Comparison of ENCODE assay signal across 8 cellular contexts in the genomic region with DNA sequence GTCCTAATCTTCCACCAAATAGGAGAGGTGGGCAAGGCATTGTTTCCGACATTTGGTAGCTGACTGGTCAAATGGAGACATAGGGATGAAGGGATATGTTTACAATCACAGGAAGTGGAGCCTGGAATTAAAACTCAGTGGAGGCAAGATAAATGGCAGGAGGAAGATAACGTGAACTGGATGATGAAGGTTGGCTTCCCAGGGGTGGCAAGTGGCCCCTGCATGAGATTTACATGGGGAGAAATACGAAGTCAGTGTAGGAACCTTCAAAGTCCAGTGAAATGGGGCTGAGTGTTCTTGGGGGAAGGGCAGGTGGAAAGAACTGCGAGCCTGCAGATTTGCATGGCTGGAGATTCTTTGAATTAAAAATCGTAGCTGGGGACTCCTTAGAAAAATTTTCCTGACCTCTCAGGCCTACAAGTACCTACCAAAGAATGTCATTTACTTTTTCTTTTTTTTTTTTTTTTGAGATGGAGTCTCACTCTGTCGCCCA. TPM values are rescaled to one million over a fixed set of nuclear protein-coding genes. Genes with fewer than 3 reads are reported as not detected.
DNase-seq lines count a peak whose midpoint lies in the region; ATAC-seq and TF ChIP-seq lines count a peak whose summit lies in the region.

No MANE protein-coding gene starts in this region.

- peaks cover 7% of the 10 kb centered on the region; the same call in 1 of the 2 replicates for H3F3A ChIP-seq in Loucy (ENCODE audit: low read depth)
- no peaks in the 10 kb centered on the region for H3F3A ChIP-seq in neural cell (ENCODE audit: insufficient read depth, low read length, poor library complexity, severe bottlenecking)

- H3K27ac Mint-ChIP-seq in effector memory CD8-positive, alpha-beta T cell: peak overlapping the region in 1 of 2 donors; percentile 69

- H3K36me3 ChIP-seq in BE2C (peaks cover 49% of the 10 kb centered on the region), Loucy (ENCODE audit: insufficient read depth, low read length) (peaks cover 20% of the 10 kb centered on the region; the same call in 1 of the 2 replicates), colonic mucosa (peaks cover 12% of the 10 kb centered on the region), neural cell (ENCODE audit: insufficient read depth, low read length) (peaks cover 4% of the 10 kb centered on the region)

- H3K4me2 ChIP-seq in Loucy (ENCODE audit: low read depth, low read length, poor library complexity, severe bottlenecking): peak overlapping the region; percentile 85
- peak overlapping the region; percentile 68 for H3K4me2 ChIP-seq in neural cell (ENCODE audit: low read length)

- ATAC-seq in effector memory CD8-positive, alpha-beta T cell (replicated peaks): no peak
- ATAC-seq in GM18498 (IDR thresholded peaks at IDR 0.05; ENCODE audit: unreplicated experiment) (no peak), GM19035 (IDR thresholded peaks at IDR 0.05; ENCODE audit: unreplicated experiment) (no peak)

- TF ChIP-seq CTCF in BE2C (IDR thresholded peaks at IDR 0.05; ENCODE audit: low read depth, low read length): no peak
- no peak for TF ChIP-seq CTCF in Loucy (conservative IDR thresholded peaks at IDR 0.05; ENCODE audit: low read length)
- TF ChIP-seq CTCF in colonic mucosa (IDR thresholded peaks at IDR 0.05): no peak
- TF ChIP-seq CTCF in neural cell (IDR thresholded peaks at IDR 0.05; ENCODE audit: poor library complexity, severe bottlenecking): no peak

- no peaks in the 10 kb centered on the region; the same call in 1 of the 2 replicates for H3K9me3 ChIP-seq in BE2C
- H3K9me3 ChIP-seq in Loucy (ENCODE audit: insufficient read depth, low read depth, low read length): no peaks in the 10 kb centered on the region
- no peaks in the 10 kb centered on the region for H3K9me3 ChIP-seq in colonic mucosa
- no peaks in the 10 kb centered on the region for H3K9me3 ChIP-seq in neural cell (ENCODE audit: low read length)

- no peaks in the 10 kb centered on the region for H3K27me3 ChIP-seq in BE2C
- no peaks in the 10 kb centered on the region for H3K27me3 ChIP-seq in Loucy (ENCODE audit: insufficient read depth, low read length, poor library complexity, severe bottlenecking)
- H3K27me3 ChIP-seq in colonic mucosa: no peaks in the 10 kb centered on the region
- no peaks in the 10 kb centered on the region for H3K27me3 ChIP-seq in neural cell (ENCODE audit: insufficient read depth, low read depth, low read length)

- H4K20me1 ChIP-seq in Loucy (ENCODE audit: insufficient read depth, low read length, poor library complexity, severe bottlenecking) (peaks cover 7% of the 10 kb centered on the region), neural cell (ENCODE audit: insufficient read depth) (no peaks in the 10 kb centered on the region)

- no peaks in the 10 kb centered on the region for H3K27me3 Mint-ChIP-seq in effector memory CD8-positive, alpha-beta T cell

- peaks cover 30% of the 10 kb centered on the region for H3K79me2 ChIP-seq in Loucy (ENCODE audit: insufficient read depth, low read length)
- no peaks in the 10 kb centered on the region for H3K79me2 ChIP-seq in neural cell (replicated peaks; ENCODE audit: insufficient read depth, low read length)

- intact Hi-C loops in colonic mucosa (cut with DNase I): no loop called here

- peaks cover 0 to 13% of the 10 kb centered on the region in 2 donors for H3K4me1 Mint-ChIP-seq in effector memory CD8-positive, alpha-beta T cell (ENCODE audit: low read depth in 2 of 2)

- H3K4me3 ChIP-seq in BE2C (ENCODE audit: low read depth, low read length): peak overlapping the region; percentile 45
- H3K4me3 ChIP-seq in Loucy (ENCODE audit: low read length, poor library complexity, severe bottlenecking): peak overlapping the region; percentile 78
- peak overlapping the region; percentile 61 for H3K4me3 ChIP-seq in colonic mucosa
- peak overlapping the region; percentile 68 for H3K4me3 ChIP-seq in neural cell (ENCODE audit: low read length)

- no peak for DNase-seq in BE2C
- DNase-seq in colonic mucosa: no peak
- no peak for DNase-seq in effector memory CD8-positive, alpha-beta T cell
- no peak for DNase-seq in SIG-M5 (lab: John Stamatoyannopoulos, UW)

- no peaks in the 10 kb centered on the region for H3K9me3 Mint-ChIP-seq in effector memory CD8-positive, alpha-beta T cell

- H3K36me3 Mint-ChIP-seq in effector memory CD8-positive, alpha-beta T cell (ENCODE audit: insufficient read depth): peaks cover 31% of the 10 kb centered on the region

- no peak for TF ChIP-seq RAD21 in neural cell (conservative IDR thresholded peaks at IDR 0.05)

- H3K4me1 ChIP-seq in BE2C (peaks cover 7% of the 10 kb centered on the region), Loucy (ENCODE audit: insufficient read depth, low read length, poor library complexity, severe bottlenecking) (peaks cover 23% of the 10 kb centered on the region), colonic mucosa (peaks cover 9% of the 10 kb centered on the region)

- no peak for TF ChIP-seq EP300 in neural cell (conservative IDR thresholded peaks at IDR 0.05; ENCODE audit: poor library complexity, severe bottlenecking)

- peak overlapping the region; percentile 86 for H2AFZ ChIP-seq in Loucy (ENCODE audit: low read length)
- peak overlapping the region; percentile 6 for H2AFZ ChIP-seq in neural cell (ENCODE audit: low read depth, low read length)

- no peaks in the 10 kb centered on the region for H3K9me2 ChIP-seq in Loucy (replicated peaks; ENCODE audit: low read depth, low read length)
- H3K9me2 ChIP-seq in neural cell (ENCODE audit: insufficient read depth, low read length): no peaks in the 10 kb centered on the region

- H3K4me3 Mint-ChIP-seq in effector memory CD8-positive, alpha-beta T cell: no peak overlapping the region

- peak overlapping the region; percentile 31 for H3K27ac ChIP-seq in colonic mucosa
- H3K27ac ChIP-seq in neural cell (ENCODE audit: low read length): peak overlapping the region; percentile 34

- peak overlapping the region; percentile 80 for H3K9ac ChIP-seq in Loucy (ENCODE audit: low read depth, low read length, poor library complexity, severe bottlenecking)
- peak overlapping the region in 1 of 2 donors; percentile 78 for H3K9ac ChIP-seq in colonic mucosa (ENCODE audit: low read depth in 2 of 2, low read length in 2 of 2)
- H3K9ac ChIP-seq in neural cell (ENCODE audit: low read length): peak overlapping the region; percentile 48

TF ChIP-seq in neural cell, 6 proteins besides CTCF, POLR2A, EP300 and RAD21:
- TF ChIP-seq POLR2AphosphoS5 (IDR thresholded peaks at IDR 0.05) (no peak), TAF1 (IDR thresholded peaks at IDR 0.05; ENCODE audit: low read depth) (no peak), EZH2 (IDR thresholded peaks at IDR 0.05; ENCODE audit: borderline replicate concordance, insufficient read depth, low read length, poor library complexity, severe bottlenecking) (no peak), MXI1 (conservative IDR thresholded peaks at IDR 0.05; ENCODE audit: poor library complexity, severe bottlenecking) (no peak), SMC3 (conservative IDR thresholded peaks at IDR 0.05; ENCODE audit: poor library complexity) (no peak)
- TF ChIP-seq, protein P1, sequence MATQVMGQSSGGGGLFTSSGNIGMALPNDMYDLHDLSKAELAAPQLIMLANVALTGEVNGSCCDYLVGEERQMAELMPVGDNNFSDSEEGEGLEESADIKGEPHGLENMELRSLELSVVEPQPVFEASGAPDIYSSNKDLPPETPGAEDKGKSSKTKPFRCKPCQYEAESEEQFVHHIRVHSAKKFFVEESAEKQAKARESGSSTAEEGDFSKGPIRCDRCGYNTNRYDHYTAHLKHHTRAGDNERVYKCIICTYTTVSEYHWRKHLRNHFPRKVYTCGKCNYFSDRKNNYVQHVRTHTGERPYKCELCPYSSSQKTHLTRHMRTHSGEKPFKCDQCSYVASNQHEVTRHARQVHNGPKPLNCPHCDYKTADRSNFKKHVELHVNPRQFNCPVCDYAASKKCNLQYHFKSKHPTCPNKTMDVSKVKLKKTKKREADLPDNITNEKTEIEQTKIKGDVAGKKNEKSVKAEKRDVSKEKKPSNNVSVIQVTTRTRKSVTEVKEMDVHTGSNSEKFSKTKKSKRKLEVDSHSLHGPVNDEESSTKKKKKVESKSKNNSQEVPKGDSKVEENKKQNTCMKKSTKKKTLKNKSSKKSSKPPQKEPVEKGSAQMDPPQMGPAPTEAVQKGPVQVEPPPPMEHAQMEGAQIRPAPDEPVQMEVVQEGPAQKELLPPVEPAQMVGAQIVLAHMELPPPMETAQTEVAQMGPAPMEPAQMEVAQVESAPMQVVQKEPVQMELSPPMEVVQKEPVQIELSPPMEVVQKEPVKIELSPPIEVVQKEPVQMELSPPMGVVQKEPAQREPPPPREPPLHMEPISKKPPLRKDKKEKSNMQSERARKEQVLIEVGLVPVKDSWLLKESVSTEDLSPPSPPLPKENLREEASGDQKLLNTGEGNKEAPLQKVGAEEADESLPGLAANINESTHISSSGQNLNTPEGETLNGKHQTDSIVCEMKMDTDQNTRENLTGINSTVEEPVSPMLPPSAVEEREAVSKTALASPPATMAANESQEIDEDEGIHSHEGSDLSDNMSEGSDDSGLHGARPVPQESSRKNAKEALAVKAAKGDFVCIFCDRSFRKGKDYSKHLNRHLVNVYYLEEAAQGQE (IDR thresholded peaks at IDR 0.05; ENCODE audit: borderline replicate concordance): no peak

RNA-seq across cellular contexts. Expression of a gene that starts 0.7 kb away (rescaled TPM):
- 19.5 TPM for polyA plus RNA-seq in BE2C (2012; ENCODE audit: insufficient read depth, insufficient read length, low read depth)
- total RNA-seq in colonic mucosa: 10 to 100 TPM in 1 of 2 donors, 1 to 10 TPM in 1; 3.6 to 14.3 TPM
- 7.9 and 9.6 TPM in 2 replicates for polyA plus RNA-seq in neural cell
- 16.8 and 18.0 TPM in 2 replicates for polyA minus RNA-seq in neural cell

RNA-seq across cellular contexts. Expression of a gene that starts 21.4 kb away (rescaled TPM):
- polyA plus RNA-seq in BE2C (2012; ENCODE audit: insufficient read depth, insufficient read length, low read depth): 612 TPM
- 100 to 1,000 TPM; 148 to 160 TPM for total RNA-seq in colonic mucosa
- 114 and 133 TPM in 2 replicates for polyA plus RNA-seq in neural cell
- polyA minus RNA-seq in neural cell: 142 and 147 TPM in 2 replicates

RNA-seq across cellular contexts. Expression of a gene that starts 26.1 kb away (rescaled TPM):
- polyA plus RNA-seq in BE2C (2012; ENCODE audit: insufficient read depth, insufficient read length, low read depth): 356 TPM
- 100 to 1,000 TPM; 101 to 142 TPM for total RNA-seq in colonic mucosa
- polyA plus RNA-seq in neural cell: 26.2 and 44.3 TPM in 2 replicates
- 14.6 and 16.2 TPM in 2 replicates for polyA minus RNA-seq in neural cell
